In the genomic region with DNA sequence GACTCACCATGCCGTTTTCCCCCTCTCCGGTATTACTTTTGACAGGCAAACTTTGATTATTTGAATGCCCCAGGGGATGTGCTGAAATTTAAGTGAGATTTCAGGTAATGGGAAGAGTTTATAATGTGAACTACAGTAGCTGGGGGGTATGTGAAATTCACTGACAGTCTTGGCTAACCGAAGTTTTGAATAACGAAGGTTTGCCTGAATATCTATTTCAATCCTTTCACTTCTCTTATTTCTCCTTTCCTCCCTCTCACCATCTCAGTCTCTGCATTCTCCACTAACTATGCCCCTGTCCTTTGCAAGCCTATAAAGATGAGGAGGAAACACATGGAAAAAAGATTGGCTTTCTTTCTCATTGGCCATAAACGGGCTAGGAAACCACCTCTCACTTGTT, we compare ENCODE assay signal across 1 cellular context.
TF ChIP-seq lines count a peak whose summit lies in the region.

No MANE protein-coding gene starts in this region.

TF ChIP-seq in WTC11, 78 proteins besides CTCF, POLR2A, EP300 and RAD21 (continued from another document):
- TF ChIP-seq FOXK1 (CRISPR knock-in tag; IDR thresholded peaks at IDR 0.05) (no peak), TEAD1 (CRISPR knock-in tag; IDR thresholded peaks at IDR 0.05) (no peak), GABPB1 (CRISPR knock-in tag; IDR thresholded peaks at IDR 0.05) (no peak)
- TF ChIP-seq, protein P1, sequence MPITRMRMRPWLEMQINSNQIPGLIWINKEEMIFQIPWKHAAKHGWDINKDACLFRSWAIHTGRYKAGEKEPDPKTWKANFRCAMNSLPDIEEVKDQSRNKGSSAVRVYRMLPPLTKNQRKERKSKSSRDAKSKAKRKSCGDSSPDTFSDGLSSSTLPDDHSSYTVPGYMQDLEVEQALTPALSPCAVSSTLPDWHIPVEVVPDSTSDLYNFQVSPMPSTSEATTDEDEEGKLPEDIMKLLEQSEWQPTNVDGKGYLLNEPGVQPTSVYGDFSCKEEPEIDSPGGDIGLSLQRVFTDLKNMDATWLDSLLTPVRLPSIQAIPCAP (CRISPR knock-in tag; IDR thresholded peaks at IDR 0.05), result no peak
